ENCODE assay signal across 2 cellular contexts in genomic region chr5:39031041-39031440, GRCh38.
TF ChIP-seq lines count a peak whose summit lies in the region.

No MANE protein-coding gene starts in this region.

TF ChIP-seq in WTC11, 78 proteins besides CTCF, POLR2A, EP300 and RAD21:
- TF ChIP-seq USF2 (CRISPR knock-in tag; IDR thresholded peaks at IDR 0.05) (no peak), MXD4 (CRISPR knock-in tag; IDR thresholded peaks at IDR 0.05; ENCODE audit: borderline replicate concordance) (no peak), ZNF219 (CRISPR knock-in tag; IDR thresholded peaks at IDR 0.05; ENCODE audit: borderline replicate concordance) (no peak), USF1 (CRISPR knock-in tag; IDR thresholded peaks at IDR 0.05) (no peak), MYBL2 (CRISPR knock-in tag; IDR thresholded peaks at IDR 0.05) (no peak), PRRX2 (CRISPR knock-in tag; IDR thresholded peaks at IDR 0.05) (no peak), ZNF512 (CRISPR knock-in tag; IDR thresholded peaks at IDR 0.05; ENCODE audit: borderline replicate concordance) (no peak)
TF ChIP-seq in WTC11: peak in this region for 0.

TF ChIP-seq in HEK293T, 16 proteins besides CTCF, POLR2A, EP300 and RAD21:
- TF ChIP-seq TARDBP (IDR thresholded peaks at IDR 0.05) = no peak
